ENCODE assay signal across 24 cellular contexts in genomic region chr6:18039481-18039880, GRCh38. TPM values are rescaled to one million over a fixed set of nuclear protein-coding genes. Genes with fewer than 3 reads are reported as not detected.
DNase-seq lines count a peak whose midpoint lies in the region; ATAC-seq and TF ChIP-seq lines count a peak whose summit lies in the region.
"Had no signal": no experiment of that assay in that cellular context is flagged by ENCODE, and none has a peak within 500 bp of the region (broad histone marks: within the 10 kb centered on the region; RNA-seq: fewer than 3 reads in every experiment).

No MANE protein-coding gene starts in this region.

- H3K27me3 ChIP-seq in ascending aorta = no peaks in the 10 kb centered on the region
- no peaks in the 10 kb centered on the region for H3K27me3 ChIP-seq in tibial artery
- no peaks in the 10 kb centered on the region for H3K27me3 ChIP-seq in ovary
- H3K27me3 ChIP-seq: MG63 had no signal

- no peak overlapping the region for H3K4me3 ChIP-seq in ascending aorta
- H3K4me3 ChIP-seq in tibial artery = no peak overlapping the region
- H3K4me3 ChIP-seq in ovary = no peak overlapping the region
- H3K4me3 ChIP-seq: A549, MG63 had no signal

- H3K4me1 ChIP-seq in ascending aorta (peaks cover 13 to 28% of the 10 kb centered on the region in 2 donors), tibial artery (peaks cover 0 to 53% (median 22%) of the 10 kb centered on the region in 4 donors), ovary (ENCODE audit: insufficient read depth) (peaks cover 8% of the 10 kb centered on the region)

- no peak for ATAC-seq in GM21737 (IDR thresholded peaks at IDR 0.05; ENCODE audit: unreplicated experiment)
- ATAC-seq: A549, HepG2, Right ventricle myocardium inferior, T-cell had no signal

- no peaks in the 10 kb centered on the region for H3K36me3 ChIP-seq in ascending aorta
- no peaks in the 10 kb centered on the region for H3K36me3 ChIP-seq in tibial artery
- no peaks in the 10 kb centered on the region for H3K36me3 ChIP-seq in ovary
- H3K36me3 ChIP-seq: MG63 had no signal

- TF ChIP-seq EP300 in ovary (IDR thresholded peaks at IDR 0.05) = no peak

- no peak for TF ChIP-seq POLR2A in ovary (IDR thresholded peaks at IDR 0.05)

- intact Hi-C loops in ascending aorta (cut with DNase I) = no loop called here
- intact Hi-C loops in tibial artery (cut with DNase I; ENCODE audit: low total_unique reads) = no loop called here
- intact Hi-C loops in ovary (cut with DNase I) = no loop called here

- H3K27ac ChIP-seq in ascending aorta = peak overlapping the region; percentile 82 to 83
- peak overlapping the region; percentile 71 to 82 for H3K27ac ChIP-seq in tibial artery
- H3K27ac ChIP-seq in ovary = no peak overlapping the region

- no peaks in the 10 kb centered on the region for H3K9me3 ChIP-seq in ascending aorta
- H3K9me3 ChIP-seq in tibial artery = no peaks in the 10 kb centered on the region
- H3K9me3 ChIP-seq in ovary = no peaks in the 10 kb centered on the region
- H3K9me3 ChIP-seq: A549, MG63 had no signal

- 85 to 92% (median 90%) methylated on average over 3 of the region's 3 CpGs for WGBS in ovary, 3 donors

- DNase-seq in HCEC 1CT (peak; percentile 49), ascending aorta (ENCODE audit: low spot score in 2 of 2) (no peak), fibroblast of peridontal ligament (ENCODE audit: extremely low read depth) (peak; percentile 58), tibial artery (no peak), ovary (no peak), NCI-H1105 treated with DMSO at 0.1 percent for 48 hours (lab: John Stamatoyannopoulos, UW) (no peak)
- DNase-seq: C1 segment of cervical spinal cord; CD4-positive, alpha-beta memory T cell; DMS 273 treated with DMSO at 0.1 percent for 48 hours; DMS79; KBM-7; MG63; NCI-H1417; NCI-H1694; NCI-H2029 treated with DMSO at 0.1 percent for 48 hours; NCI-H446 treated with DMSO at 0.1 percent for 48 hours; NCI-H526; NCI-H82; NK-92 treated with Interleukin-12 subunit alpha and Interleukin-12 subunit beta, amount 100 ng/mL, for 24 hours; T-cell had no signal

- TF ChIP-seq CTCF in ascending aorta (IDR thresholded peaks at IDR 0.05) = no peak
- TF ChIP-seq CTCF in tibial artery (IDR thresholded peaks at IDR 0.05) = no peak
- TF ChIP-seq CTCF in ovary (IDR thresholded peaks at IDR 0.05) = no peak

RNA-seq across cellular contexts. Expression of gene KIF13A, which starts 52.0 kb away (rescaled TPM):
- total RNA-seq in ascending aorta = 28.9 TPM
- total RNA-seq in ovary = 10 to 100 TPM; 19.6 to 44.4 (median 38.3) TPM
- polyA plus RNA-seq in ovary = 10 to 100 TPM; 18.4 to 38.0 TPM

Comparison
In these comparisons a context has a peak if more than half of its experiments do, and no peak if none do; other contexts are left out.
1. DNase-seq: peak in HCEC 1CT (single experiment) and fibroblast of peridontal ligament (single experiment); none in ascending aorta (0 of 2), tibial artery (0 of 2), ovary (0 of 5) and NCI-H1105 treated with DMSO at 0.1 percent for 48 hours (single experiment).
2. H3K27ac ChIP-seq: peak in ascending aorta (2 of 2) and tibial artery (2 of 2); none in ovary (0 of 2).